In the genomic region with DNA sequence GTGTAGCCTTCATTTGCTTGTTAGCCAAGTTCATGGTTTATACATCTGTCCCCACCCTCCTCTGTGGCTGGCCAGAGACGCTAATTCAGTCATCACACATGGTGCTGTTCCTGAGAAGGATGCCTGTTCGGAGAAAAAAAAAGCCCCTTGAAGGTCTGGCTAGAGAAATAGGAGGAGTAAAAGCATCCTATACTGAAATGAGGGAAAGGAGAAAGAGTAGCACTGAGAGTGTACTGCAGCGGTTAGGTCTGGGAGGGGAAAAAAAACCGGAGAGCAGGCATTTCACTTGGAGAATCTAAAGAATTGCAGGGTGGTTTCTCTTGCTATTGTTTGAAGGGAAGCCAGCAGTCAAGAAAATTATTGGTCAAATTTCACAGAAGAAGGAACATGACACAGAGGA, we compare ENCODE assay signal across 1 cellular context.
TF ChIP-seq lines count a peak whose summit lies in the region.

No MANE protein-coding gene starts in this region.

TF ChIP-seq in IMR-90, 13 proteins besides CTCF, POLR2A, EP300 and RAD21 (continued from another document):
- no peak for TF ChIP-seq MXI1 (IDR thresholded peaks at IDR 0.05; ENCODE audit: borderline replicate concordance, low read depth, low read length)
- TF ChIP-seq RCOR1 (IDR thresholded peaks at IDR 0.05; ENCODE audit: insufficient replicate concordance, low read length): no peak
- no peak for TF ChIP-seq CEBPB (IDR thresholded peaks at IDR 0.05; ENCODE audit: low read depth, low read length)
- no peak for TF ChIP-seq SMC3 (IDR thresholded peaks at IDR 0.05; ENCODE audit: low read depth, low read length)
- no peak for TF ChIP-seq RFX5 (IDR thresholded peaks at IDR 0.05; ENCODE audit: low read depth, low read length)
